ENCODE assay signal across 11 cellular contexts in the genomic region with DNA sequence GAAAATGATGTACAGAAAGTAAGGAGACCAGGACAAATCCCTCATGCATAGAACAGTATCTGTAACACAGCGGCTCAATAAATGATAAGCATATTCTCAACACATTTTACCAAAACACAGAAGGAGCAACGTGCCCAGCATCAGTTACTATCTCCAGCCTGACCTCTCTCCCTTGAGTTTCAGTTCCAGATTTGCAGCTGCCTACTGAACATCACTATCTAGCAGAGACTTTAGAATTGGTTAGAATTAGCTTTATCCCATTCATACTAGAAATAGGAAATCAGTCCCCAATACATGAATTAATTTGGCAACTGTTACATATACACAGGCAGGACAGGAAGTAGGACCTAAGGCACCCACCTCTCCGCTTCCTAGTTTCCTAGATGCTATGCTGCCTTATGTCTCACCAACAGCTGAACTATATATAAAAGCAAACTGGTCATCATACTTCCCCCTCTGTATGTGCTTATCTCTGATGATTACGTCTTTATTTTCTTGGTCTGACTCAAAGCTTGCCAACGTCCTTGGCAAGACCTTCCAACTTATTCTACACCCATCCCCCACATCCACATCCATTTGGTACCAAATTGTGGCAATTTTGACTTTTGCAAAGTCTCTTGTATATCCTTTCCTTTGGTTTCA.
DNase-seq lines count a peak whose midpoint lies in the region; ATAC-seq and TF ChIP-seq lines count a peak whose summit lies in the region.
"Had no signal": no experiment of that assay in that cellular context is flagged by ENCODE, and none has a peak within 500 bp of the region (broad histone marks: within the 10 kb centered on the region; RNA-seq: fewer than 3 reads in every experiment).

No MANE protein-coding gene starts in this region.

- intact Hi-C loops in activated CD8-positive, alpha-beta T cell treated with anti-CD3 and anti-CD28 coated beads for 36 hours (cut with micrococcal nuclease): no loop called here
- intact Hi-C loops in naive thymus-derived CD4-positive, alpha-beta T cell (cut with micrococcal nuclease): loop anchor here (10.0 kb wide), 3 partner anchors 852 to 1932 kb away; a partner anchor contains a TSS
- intact Hi-C loops in dorsolateral prefrontal cortex (cut with DNase I): loop anchor here (10.0 kb wide), 2 partner anchors 502 to 512 kb away; a partner anchor contains a TSS

- POLR2A ChIA-PET in activated CD8-positive, alpha-beta T cell treated with anti-CD3 and anti-CD28 coated beads for 36 hours (lab: Charles Lee): interaction anchor here (1.2 kb wide), 1 partner anchor 9 kb away, joined by 3 read pairs; no protein-coding TSS in a partner anchor
- POLR2A ChIA-PET in naive thymus-derived CD4-positive, alpha-beta T cell (lab: Charles Lee): no interaction called here

- DNase-seq in EH (ENCODE audit: low read depth): peak; percentile 68
- peak; percentile 53 for DNase-seq in LHCN-M2 (ENCODE audit: low read depth)
- DNase-seq in activated CD8-positive, alpha-beta T cell treated with anti-CD3 and anti-CD28 coated beads for 36 hours: no peak
- DNase-seq in naive thymus-derived CD4-positive, alpha-beta T cell: no peak
- no peak for DNase-seq in dorsolateral prefrontal cortex
- no peak for DNase-seq in NCI-H1436 (lab: John Stamatoyannopoulos, UW)
- DNase-seq: activated CD8-positive, alpha-beta memory T cell treated with anti-CD3 and anti-CD28 coated beads for 24 hours; hypothalamus; midbrain; NCI-H1694 had no signal

- H3K27ac ChIP-seq in naive thymus-derived CD4-positive, alpha-beta T cell (ENCODE audit: low read depth, low read length): no peak overlapping the region
- no peak overlapping the region for H3K27ac ChIP-seq in dorsolateral prefrontal cortex

- H3K36me3 Mint-ChIP-seq in activated CD8-positive, alpha-beta T cell treated with anti-CD3 and anti-CD28 coated beads for 36 hours (ENCODE audit: low read depth): peaks cover 48% of the 10 kb centered on the region
- H3K36me3 Mint-ChIP-seq in naive thymus-derived CD4-positive, alpha-beta T cell: peaks cover 6 to 34% (median 22%) of the 10 kb centered on the region in 5 donors

- H3K4me3 ChIP-seq in naive thymus-derived CD4-positive, alpha-beta T cell (ENCODE audit: low read length): no peak overlapping the region
- H3K4me3 ChIP-seq in dorsolateral prefrontal cortex: no peak overlapping the region

- no peaks in the 10 kb centered on the region for H3K27me3 Mint-ChIP-seq in activated CD8-positive, alpha-beta T cell treated with anti-CD3 and anti-CD28 coated beads for 36 hours
- no peaks in the 10 kb centered on the region for H3K27me3 Mint-ChIP-seq in naive thymus-derived CD4-positive, alpha-beta T cell

- H3K4me1 Mint-ChIP-seq in activated CD8-positive, alpha-beta T cell treated with anti-CD3 and anti-CD28 coated beads for 36 hours (ENCODE audit: low read depth): peaks cover 40% of the 10 kb centered on the region
- H3K4me1 Mint-ChIP-seq in naive thymus-derived CD4-positive, alpha-beta T cell: peaks cover 10 to 50% (median 39%) of the 10 kb centered on the region in 7 donors

- peaks cover 6 to 12% of the 10 kb centered on the region in 2 donors for H3K4me1 ChIP-seq in naive thymus-derived CD4-positive, alpha-beta T cell (ENCODE audit: control insufficient read depth in 2 of 2, insufficient read depth in 2 of 2, low read length in 2 of 2)

- CTCF ChIA-PET in activated CD8-positive, alpha-beta T cell treated with anti-CD3 and anti-CD28 coated beads for 36 hours (lab: Charles Lee): no interaction called here
- CTCF ChIA-PET in naive thymus-derived CD4-positive, alpha-beta T cell (lab: Charles Lee): no interaction called here

- no peak for ATAC-seq in activated CD8-positive, alpha-beta T cell treated with anti-CD3 and anti-CD28 coated beads for 36 hours
- ATAC-seq in naive thymus-derived CD4-positive, alpha-beta T cell: no peak
- no peak for ATAC-seq in HG03025 (IDR thresholded peaks at IDR 0.05; ENCODE audit: low FRiP score, unreplicated experiment)

- TF ChIP-seq CTCF in activated CD8-positive, alpha-beta T cell treated with anti-CD3 and anti-CD28 coated beads for 36 hours (IDR thresholded peaks at IDR 0.05): no peak
- TF ChIP-seq CTCF in dorsolateral prefrontal cortex (IDR thresholded peaks at IDR 0.05 in 54 of 56, conservative IDR thresholded peaks at IDR 0.05 in 2 of 56; ENCODE audit: low read depth in 1 of 56, partially characterized antibody in 56 of 56): no peak

- no peaks in the 10 kb centered on the region for H3K27me3 ChIP-seq in naive thymus-derived CD4-positive, alpha-beta T cell (ENCODE audit: control insufficient read depth in 2 of 2, insufficient read depth in 2 of 2, low read length in 2 of 2)
- H3K27me3 ChIP-seq in dorsolateral prefrontal cortex: no peaks in the 10 kb centered on the region

- peak overlapping the region; percentile 13 for H3K27ac Mint-ChIP-seq in activated CD8-positive, alpha-beta T cell treated with anti-CD3 and anti-CD28 coated beads for 36 hours
- peak overlapping the region in 1 of 9 donors; percentile 29 for H3K27ac Mint-ChIP-seq in naive thymus-derived CD4-positive, alpha-beta T cell

- no peaks in the 10 kb centered on the region for H3K9me3 Mint-ChIP-seq in activated CD8-positive, alpha-beta T cell treated with anti-CD3 and anti-CD28 coated beads for 36 hours
- no peaks in the 10 kb centered on the region for H3K9me3 Mint-ChIP-seq in naive thymus-derived CD4-positive, alpha-beta T cell

- no peaks in the 10 kb centered on the region for H3K9me3 ChIP-seq in naive thymus-derived CD4-positive, alpha-beta T cell (ENCODE audit: control insufficient read depth in 2 of 3, low read length in 3 of 3)

- H3K4me3 Mint-ChIP-seq in activated CD8-positive, alpha-beta T cell treated with anti-CD3 and anti-CD28 coated beads for 36 hours: peak overlapping the region; percentile 6
- H3K4me3 Mint-ChIP-seq in naive thymus-derived CD4-positive, alpha-beta T cell: peak overlapping the region in 9 of 10 donors; percentile 0 to 41 (median 10)

- peaks cover 0 to 32% (median 0%) of the 10 kb centered on the region in 3 experiments for H3K36me3 ChIP-seq in naive thymus-derived CD4-positive, alpha-beta T cell (ENCODE audit: control insufficient read depth in 2 of 3, insufficient read depth in 3 of 3, low read length in 3 of 3)

Comparison
In these comparisons a context has a peak if more than half of its experiments do, and no peak if none do; other contexts are left out.
1. DNase-seq: peak in EH (single experiment) and LHCN-M2 (single experiment); none in activated CD8-positive, alpha-beta T cell treated with anti-CD3 and anti-CD28 coated beads for 36 hours (single experiment), naive thymus-derived CD4-positive, alpha-beta T cell (0 of 9), dorsolateral prefrontal cortex (0 of 10) and NCI-H1436 (single experiment).